In the genomic region with DNA sequence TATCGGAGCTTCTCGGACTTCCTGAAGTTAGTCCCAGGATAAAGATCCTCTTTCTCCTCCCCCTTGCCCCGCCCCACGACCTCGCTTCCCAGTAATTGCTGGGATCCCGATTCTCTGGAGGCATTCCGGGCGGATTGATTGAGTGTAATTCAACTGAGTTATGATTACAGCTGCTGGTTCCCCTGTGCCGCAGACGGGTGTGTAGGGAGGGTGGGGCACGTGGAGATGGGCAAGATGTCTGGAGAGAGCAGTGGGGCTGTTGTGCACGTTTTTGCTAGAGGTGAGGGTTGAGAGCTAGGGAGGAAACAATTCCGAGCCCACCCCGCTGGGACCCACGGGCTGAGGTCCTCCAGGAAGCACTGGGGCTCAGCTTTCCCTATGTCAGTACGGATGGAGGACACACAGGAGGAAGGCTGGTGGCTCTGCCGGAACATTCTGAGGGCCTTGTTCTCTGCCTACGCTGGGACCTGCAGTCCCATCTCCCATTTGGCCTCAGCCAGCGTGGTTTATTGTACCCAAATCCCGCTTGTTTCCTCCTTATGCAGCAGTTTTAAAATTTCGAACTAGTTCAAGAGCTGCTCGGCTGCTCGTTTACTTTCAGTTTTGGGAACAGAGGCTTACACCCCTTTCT, we compare ENCODE assay signal across 10 cellular contexts. TPM values are rescaled to one million over a fixed set of nuclear protein-coding genes. Genes with fewer than 3 reads are reported as not detected.
DNase-seq lines count a peak whose midpoint lies in the region; TF ChIP-seq lines count a peak whose summit lies in the region.
"Had no signal": no experiment of that assay in that cellular context is flagged by ENCODE, and none has a peak within 500 bp of the region (broad histone marks: within the 10 kb centered on the region; RNA-seq: fewer than 3 reads in every experiment).

No MANE protein-coding gene starts in this region.

- BruUV-seq in A673 (replicated peaks; lab: Mats Ljungman, UMichigan), result no TSS peak

- TF ChIP-seq CTCF in A673 (conservative IDR thresholded peaks at IDR 0.05; ENCODE audit: low read depth, low read length) (no peak), brain microvascular endothelial cell (IDR thresholded peaks at IDR 0.05; ENCODE audit: low read depth, low read length, missing control alignments) (no peak)

- H3K27me3 ChIP-seq in A673 (replicated peaks; ENCODE audit: insufficient read depth, low read depth, low read length, poor library complexity) (peaks cover 97% of the 10 kb centered on the region), HUES64 (ENCODE audit: insufficient read depth, low read length) (peaks cover 100% of the 10 kb centered on the region), brain microvascular endothelial cell (replicated peaks) (peaks cover 89% of the 10 kb centered on the region), muscle layer of colon (ENCODE audit: control insufficient read depth in 1 of 2, insufficient read depth in 2 of 2, low read length in 2 of 2) (peaks cover 89 to 100% of the 10 kb centered on the region in 2 donors)

- in situ Hi-C loops in brain microvascular endothelial cell (cut with HindIII; ENCODE audit: low pct_ligation_motif_present, low sequenced_read_pairs), result no loop called here

- H3K36me3 ChIP-seq in A673 (ENCODE audit: insufficient read depth, low read length, poor library complexity, severe bottlenecking) (no peaks in the 10 kb centered on the region), HUES64 (ENCODE audit: insufficient read depth, low read length) (no peaks in the 10 kb centered on the region), brain microvascular endothelial cell (replicated peaks) (no peaks in the 10 kb centered on the region), muscle layer of colon (ENCODE audit: insufficient read depth, low read length) (no peaks in the 10 kb centered on the region)

- intact Hi-C loops in A673 (cut with micrococcal nuclease; ENCODE audit: unreplicated experiment), result no loop called here

- H3K9me3 ChIP-seq in A673 (ENCODE audit: low read depth, low read length, poor library complexity, severe bottlenecking), result no peaks in the 10 kb centered on the region
- no peaks in the 10 kb centered on the region for H3K9me3 ChIP-seq in HUES64 (ENCODE audit: insufficient read depth, low read depth, low read length)
- no peaks in the 10 kb centered on the region for H3K9me3 ChIP-seq in muscle layer of colon (ENCODE audit: low read length)

- H3K27ac ChIP-seq in A673 (ENCODE audit: low read depth, low read length, poor library complexity, severe bottlenecking) (no peak overlapping the region), HUES64 (ENCODE audit: low read depth, low read length) (no peak overlapping the region), brain microvascular endothelial cell (no peak overlapping the region), muscle layer of colon (ENCODE audit: low read depth, low read length) (no peak overlapping the region)

- 5% methylated on average over 23 of the region's 23 CpGs for WGBS in HUES64

- H3K4me1 ChIP-seq in A673 (ENCODE audit: insufficient read depth, low read length, poor library complexity, severe bottlenecking) (no peaks in the 10 kb centered on the region), HUES64 (ENCODE audit: insufficient read depth, low read length) (peaks cover 8% of the 10 kb centered on the region), muscle layer of colon (ENCODE audit: insufficient read depth, low read length) (peaks cover 23% of the 10 kb centered on the region)

- H3K9ac ChIP-seq in HUES64 (ENCODE audit: low read depth, low read length), result no peak overlapping the region
- no peak overlapping the region for H3K9ac ChIP-seq in muscle layer of colon (ENCODE audit: low read length)

- POLR2A ChIA-PET in A673 (lab: Charles Lee; ENCODE audit: low non-redundant PET), result no interaction called here

- H3K4me3 ChIP-seq in A673 (ENCODE audit: low read depth, low read length, poor library complexity, severe bottlenecking), result peak overlapping the region; percentile 36
- H3K4me3 ChIP-seq in HUES64 (ENCODE audit: low read length), result peak overlapping the region; percentile 22
- peak overlapping the region; percentile 30 for H3K4me3 ChIP-seq in brain microvascular endothelial cell (ENCODE audit: low read depth, low read length)
- peak overlapping the region; percentile 29 to 53 for H3K4me3 ChIP-seq in muscle layer of colon (ENCODE audit: low read depth in 1 of 2, low read length in 2 of 2)

- CTCF ChIA-PET in A673 (lab: Charles Lee), result no interaction called here

- DNase-seq in A673 (ENCODE audit: low spot score) (no peak), brain microvascular endothelial cell (no peak), iPS-NIHi11 (ENCODE audit: low spot score) (no peak), occipital lobe (lab: John Stamatoyannopoulos, UW) (no peak), iPS-NIHi7 (ENCODE audit: extremely low spot score) (no peak), SW480 (ENCODE audit: low spot score) (no peak)

RNA-seq across cellular contexts. Expression of gene DMRT2, which starts 2.4 kb away (rescaled TPM):
- total RNA-seq in A673 (2021) (not detected in 2 replicates), occipital lobe (0.16 TPM)
- not detected for polyA plus RNA-seq in HUES64 (2013, experiment 1 of 2)
- polyA plus RNA-seq in HUES64 (2013, experiment 2 of 2), result not detected
- total RNA-seq: HT1080, renal cortical epithelial cell had no signal
